In genomic region chr1:119674110-119674509, GRCh38 we compare ENCODE assay signal across 8 cellular contexts. TPM values are rescaled to one million over a fixed set of nuclear protein-coding genes. Genes with fewer than 3 reads are reported as not detected.
DNase-seq lines count a peak whose midpoint lies in the region; ATAC-seq and TF ChIP-seq lines count a peak whose summit lies in the region.

No MANE protein-coding gene starts in this region.

- H3K9me3 Mint-ChIP-seq in chondrocyte (ENCODE audit: low read depth) = no peaks in the 10 kb centered on the region
- no peaks in the 10 kb centered on the region for H3K9me3 Mint-ChIP-seq in stimulated activated effector memory CD8-positive, alpha-beta T cell treated with anti-CD3 and anti-CD28 coated beads, Interleukin-12 subunit alpha, Interleukin-12 subunit beta, amount 100 ng/mL, for 72 hours

- no peak overlapping the region for H3K4me3 Mint-ChIP-seq in chondrocyte (ENCODE audit: unreplicated experiment)
- H3K4me3 Mint-ChIP-seq in stimulated activated effector memory CD8-positive, alpha-beta T cell treated with anti-CD3 and anti-CD28 coated beads, Interleukin-12 subunit alpha, Interleukin-12 subunit beta, amount 100 ng/mL, for 72 hours = no peak overlapping the region

- H3K27ac Mint-ChIP-seq in chondrocyte (ENCODE audit: unreplicated experiment) = peak overlapping the region; percentile 84
- no peak overlapping the region for H3K27ac Mint-ChIP-seq in stimulated activated effector memory CD8-positive, alpha-beta T cell treated with anti-CD3 and anti-CD28 coated beads, Interleukin-12 subunit alpha, Interleukin-12 subunit beta, amount 100 ng/mL, for 72 hours

- no peak for TF ChIP-seq CTCF in chondrocyte (IDR thresholded peaks at IDR 0.05)

- peaks cover 34% of the 10 kb centered on the region for H3K4me1 Mint-ChIP-seq in chondrocyte (ENCODE audit: low read depth)
- H3K4me1 Mint-ChIP-seq in stimulated activated effector memory CD8-positive, alpha-beta T cell treated with anti-CD3 and anti-CD28 coated beads, Interleukin-12 subunit alpha, Interleukin-12 subunit beta, amount 100 ng/mL, for 72 hours = peaks cover 9% of the 10 kb centered on the region

- H3K36me3 Mint-ChIP-seq in chondrocyte (ENCODE audit: low read depth) = no peaks in the 10 kb centered on the region
- no peaks in the 10 kb centered on the region for H3K36me3 Mint-ChIP-seq in stimulated activated effector memory CD8-positive, alpha-beta T cell treated with anti-CD3 and anti-CD28 coated beads, Interleukin-12 subunit alpha, Interleukin-12 subunit beta, amount 100 ng/mL, for 72 hours

- peak; percentile 24 for DNase-seq in AG08396 (ENCODE audit: low spot score)
- peak; percentile 92 for DNase-seq in M059J (ENCODE audit: low read depth)
- no peak for DNase-seq in chondrocyte (ENCODE audit: low spot score)
- peak; percentile 68 for DNase-seq in left kidney (ENCODE audit: low read depth, low spot score)
- DNase-seq in stimulated activated CD8-positive, alpha-beta memory T cell treated with anti-CD3 and anti-CD28 coated beads, Interleukin-4, amount 100 ng/mL, for 48 hours = no peak
- DNase-seq in DMS53 (lab: John Stamatoyannopoulos, UW) = no peak
- DNase-seq in stimulated activated effector memory CD8-positive, alpha-beta T cell treated with anti-CD3 and anti-CD28 coated beads, Interleukin-12 subunit alpha, Interleukin-12 subunit beta, amount 100 ng/mL, for 72 hours (ENCODE audit: low spot score in 2 of 2) = no peak
- no peak for DNase-seq in NCI-H2227 treated with DMSO at 0.1 percent for 48 hours (lab: John Stamatoyannopoulos, UW)

- no peak for ATAC-seq in stimulated activated effector memory CD8-positive, alpha-beta T cell treated with anti-CD3 and anti-CD28 coated beads, Interleukin-12 subunit alpha, Interleukin-12 subunit beta, amount 100 ng/mL, for 72 hours

- no peaks in the 10 kb centered on the region for H3K27me3 Mint-ChIP-seq in chondrocyte (ENCODE audit: low read depth)

RNA-seq across cellular contexts. Expression of gene ZNF697, which starts 26.0 kb away (rescaled TPM):
- 2.2 and 5.2 TPM in 2 replicates for total RNA-seq in M059J (2014; rRNA removed; shearing (Covaris generic))
- total RNA-seq in chondrocyte = 9.4 to 13.6 TPM (median 13.3 TPM) in 3 replicates

RNA-seq across cellular contexts. Expression of gene PHGDH, which starts 37.6 kb away (rescaled TPM):
- 35.5 and 52.1 TPM in 2 replicates for total RNA-seq in M059J (2014; rRNA removed; shearing (Covaris generic))
- 65.8 to 300 TPM (median 274 TPM) in 3 replicates for total RNA-seq in chondrocyte

Comparison
In these comparisons a context has a peak if more than half of its experiments do, and no peak if none do; other contexts are left out.
1. DNase-seq: peak in AG08396 (single experiment), M059J (single experiment) and left kidney (single experiment); none in chondrocyte (single experiment), stimulated activated CD8-positive, alpha-beta memory T cell treated with anti-CD3 and anti-CD28 coated beads, Interleukin-4, amount 100 ng/mL, for 48 hours (single experiment), DMS53 (single experiment), stimulated activated effector memory CD8-positive, alpha-beta T cell treated with anti-CD3 and anti-CD28 coated beads, Interleukin-12 subunit alpha, Interleukin-12 subunit beta, amount 100 ng/mL, for 72 hours (0 of 2) and NCI-H2227 treated with DMSO at 0.1 percent for 48 hours (single experiment).